ENCODE assay signal across 8 cellular contexts in the genomic region with DNA sequence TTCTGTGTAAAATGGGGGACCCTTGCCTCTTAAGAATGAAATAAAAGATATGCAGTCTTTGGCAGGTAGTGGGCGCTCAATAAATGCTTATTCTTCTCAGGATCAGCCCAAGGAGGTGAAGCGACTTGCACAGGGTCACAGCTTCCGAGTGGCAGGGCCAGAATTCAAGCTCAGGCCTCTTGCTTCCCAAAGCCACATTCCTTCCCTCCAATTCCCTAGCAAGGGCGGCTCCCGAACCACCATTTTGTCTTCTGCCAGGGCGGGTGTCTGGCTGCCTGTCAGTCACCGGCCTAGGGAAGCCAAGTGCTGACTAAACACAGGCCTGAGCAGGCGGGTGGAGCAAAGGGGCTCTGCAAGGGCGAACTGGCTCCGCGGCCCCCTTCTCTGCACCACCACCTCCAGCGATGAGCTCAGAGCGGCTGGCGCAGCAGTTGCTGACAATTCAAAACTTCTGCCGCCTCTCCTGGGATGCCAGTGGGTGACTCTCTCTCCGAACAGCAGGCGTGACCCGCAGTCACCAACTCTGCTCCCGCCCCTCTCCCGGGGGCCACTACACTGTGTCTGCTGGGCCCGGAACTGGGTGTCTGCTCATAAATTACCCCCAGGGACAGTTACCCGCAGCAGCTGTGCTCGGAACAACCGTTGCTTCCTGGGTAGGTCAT. TPM values are rescaled to one million over a fixed set of nuclear protein-coding genes. Genes with fewer than 3 reads are reported as not detected.
DNase-seq lines count a peak whose midpoint lies in the region; ATAC-seq and TF ChIP-seq lines count a peak whose summit lies in the region.

No MANE protein-coding gene starts in this region.

- no peak overlapping the region for H3K4me2 ChIP-seq in neural cell (ENCODE audit: low read length)

- no peak for TF ChIP-seq EP300 in neural cell (conservative IDR thresholded peaks at IDR 0.05; ENCODE audit: poor library complexity, severe bottlenecking)

- H3K79me2 ChIP-seq in neural cell (replicated peaks; ENCODE audit: insufficient read depth, low read length) = no peaks in the 10 kb centered on the region

- TF ChIP-seq RAD21 in neural cell (conservative IDR thresholded peaks at IDR 0.05) = peak; percentile 65

- H3K9me3 Mint-ChIP-seq in activated naive CD4-positive, alpha-beta T cell treated with anti-CD3 and anti-CD28 coated beads for 36 hours = no peaks in the 10 kb centered on the region
- H3K9me3 Mint-ChIP-seq in T-cell = no peaks in the 10 kb centered on the region

- peaks cover 1% of the 10 kb centered on the region for H3K36me3 Mint-ChIP-seq in activated naive CD4-positive, alpha-beta T cell treated with anti-CD3 and anti-CD28 coated beads for 36 hours (ENCODE audit: low read depth)
- peaks cover 15% of the 10 kb centered on the region for H3K36me3 Mint-ChIP-seq in T-cell

- TF ChIP-seq CTCF in neural cell (IDR thresholded peaks at IDR 0.05; ENCODE audit: poor library complexity, severe bottlenecking) = peak; percentile 59

- no peaks in the 10 kb centered on the region for H3K27me3 ChIP-seq in neural cell (ENCODE audit: insufficient read depth, low read depth, low read length)

- H3F3A ChIP-seq in neural cell (ENCODE audit: insufficient read depth, low read length, poor library complexity, severe bottlenecking) = no peaks in the 10 kb centered on the region

- H3K9me3 ChIP-seq in neural cell (ENCODE audit: low read length) = no peaks in the 10 kb centered on the region

- ATAC-seq in T-cell (replicated peaks in 1 of 4) (peak; percentile 52 to 75 (median 58)), HG03520 (IDR thresholded peaks at IDR 0.05; ENCODE audit: unreplicated experiment) (no peak)

- H3K4me3 Mint-ChIP-seq in activated naive CD4-positive, alpha-beta T cell treated with anti-CD3 and anti-CD28 coated beads for 36 hours = peak overlapping the region; percentile 27
- H3K4me3 Mint-ChIP-seq in T-cell = peak overlapping the region in 2 of 3 donors; percentile 13 to 32

- H3K9me2 ChIP-seq in neural cell (ENCODE audit: insufficient read depth, low read length) = no peaks in the 10 kb centered on the region

- H3K27ac Mint-ChIP-seq in activated naive CD4-positive, alpha-beta T cell treated with anti-CD3 and anti-CD28 coated beads for 36 hours = peak overlapping the region; percentile 74
- H3K27ac Mint-ChIP-seq in T-cell = peak overlapping the region; percentile 74 to 87

- intact Hi-C loops in activated naive CD4-positive, alpha-beta T cell treated with anti-CD3 and anti-CD28 coated beads for 36 hours (cut with micrococcal nuclease) = loop anchor here (1.0 to 2.0 kb wide), 4 partner anchors 120 to 260 kb away; no protein-coding TSS in a partner anchor

- no peak overlapping the region for H3K9ac ChIP-seq in neural cell (ENCODE audit: low read length)

- peaks cover 19% of the 10 kb centered on the region for H3K4me1 Mint-ChIP-seq in activated naive CD4-positive, alpha-beta T cell treated with anti-CD3 and anti-CD28 coated beads for 36 hours (ENCODE audit: low read depth)
- H3K4me1 Mint-ChIP-seq in T-cell = peaks cover 25 to 41% (median 36%) of the 10 kb centered on the region in 3 donors

- H2AFZ ChIP-seq in neural cell (ENCODE audit: low read depth, low read length) = no peak overlapping the region

- CTCF ChIA-PET in activated naive CD4-positive, alpha-beta T cell treated with anti-CD3 and anti-CD28 coated beads for 36 hours (lab: Charles Lee) = interaction anchor here (0.8 to 5.6 kb wide), 16 partner anchors 10 to 292 kb away, joined by 3 to 30 read pairs (median 3); a partner anchor contains a TSS
- CTCF ChIA-PET in T-cell (lab: Charles Lee) = interaction anchor here (0.5 to 1.4 kb wide), 3 partner anchors 12 to 204 kb away, joined by 3 to 5 read pairs (median 3); no protein-coding TSS in a partner anchor

- no peaks in the 10 kb centered on the region for H3K36me3 ChIP-seq in neural cell (ENCODE audit: insufficient read depth, low read length)

- H3K27me3 Mint-ChIP-seq in activated naive CD4-positive, alpha-beta T cell treated with anti-CD3 and anti-CD28 coated beads for 36 hours (ENCODE audit: low read depth) = no peaks in the 10 kb centered on the region
- no peaks in the 10 kb centered on the region for H3K27me3 Mint-ChIP-seq in T-cell

- POLR2A ChIA-PET in T-cell (lab: Charles Lee) = no interaction called here

- peak; percentile 62 for DNase-seq in activated naive CD4-positive, alpha-beta T cell treated with anti-CD3 and anti-CD28 coated beads for 36 hours
- DNase-seq in activated naive CD4-positive, alpha-beta T cell treated with Interleukin-2 at 50 U/mL for 16 hours = no peak
- DNase-seq in T-cell (peak in 12 of 34 experiments; percentile 12 to 45 (median 28)), fibroblast of peridontal ligament (ENCODE audit: extremely low read depth) (peak; percentile 55), kidney glomerular epithelial cell (lab: John Stamatoyannopoulos, UW) (no peak), NCI-H510A treated with DMSO at 0.1 percent for 48 hours (lab: John Stamatoyannopoulos, UW) (no peak)

- H4K20me1 ChIP-seq in neural cell (ENCODE audit: insufficient read depth) = no peaks in the 10 kb centered on the region

- no peak overlapping the region for H3K27ac ChIP-seq in neural cell (ENCODE audit: low read length)

- H3K4me3 ChIP-seq in neural cell (ENCODE audit: low read length) = no peak overlapping the region

TF ChIP-seq in neural cell, 6 proteins besides CTCF, POLR2A, EP300 and RAD21:
- TF ChIP-seq SMC3 (conservative IDR thresholded peaks at IDR 0.05; ENCODE audit: poor library complexity) (peak; percentile 37), MXI1 (conservative IDR thresholded peaks at IDR 0.05; ENCODE audit: poor library complexity, severe bottlenecking) (no peak), POLR2AphosphoS5 (IDR thresholded peaks at IDR 0.05) (no peak), EZH2 (IDR thresholded peaks at IDR 0.05; ENCODE audit: borderline replicate concordance, insufficient read depth, low read length, poor library complexity, severe bottlenecking) (no peak), TAF1 (IDR thresholded peaks at IDR 0.05; ENCODE audit: low read depth) (no peak)
- TF ChIP-seq, protein P1, sequence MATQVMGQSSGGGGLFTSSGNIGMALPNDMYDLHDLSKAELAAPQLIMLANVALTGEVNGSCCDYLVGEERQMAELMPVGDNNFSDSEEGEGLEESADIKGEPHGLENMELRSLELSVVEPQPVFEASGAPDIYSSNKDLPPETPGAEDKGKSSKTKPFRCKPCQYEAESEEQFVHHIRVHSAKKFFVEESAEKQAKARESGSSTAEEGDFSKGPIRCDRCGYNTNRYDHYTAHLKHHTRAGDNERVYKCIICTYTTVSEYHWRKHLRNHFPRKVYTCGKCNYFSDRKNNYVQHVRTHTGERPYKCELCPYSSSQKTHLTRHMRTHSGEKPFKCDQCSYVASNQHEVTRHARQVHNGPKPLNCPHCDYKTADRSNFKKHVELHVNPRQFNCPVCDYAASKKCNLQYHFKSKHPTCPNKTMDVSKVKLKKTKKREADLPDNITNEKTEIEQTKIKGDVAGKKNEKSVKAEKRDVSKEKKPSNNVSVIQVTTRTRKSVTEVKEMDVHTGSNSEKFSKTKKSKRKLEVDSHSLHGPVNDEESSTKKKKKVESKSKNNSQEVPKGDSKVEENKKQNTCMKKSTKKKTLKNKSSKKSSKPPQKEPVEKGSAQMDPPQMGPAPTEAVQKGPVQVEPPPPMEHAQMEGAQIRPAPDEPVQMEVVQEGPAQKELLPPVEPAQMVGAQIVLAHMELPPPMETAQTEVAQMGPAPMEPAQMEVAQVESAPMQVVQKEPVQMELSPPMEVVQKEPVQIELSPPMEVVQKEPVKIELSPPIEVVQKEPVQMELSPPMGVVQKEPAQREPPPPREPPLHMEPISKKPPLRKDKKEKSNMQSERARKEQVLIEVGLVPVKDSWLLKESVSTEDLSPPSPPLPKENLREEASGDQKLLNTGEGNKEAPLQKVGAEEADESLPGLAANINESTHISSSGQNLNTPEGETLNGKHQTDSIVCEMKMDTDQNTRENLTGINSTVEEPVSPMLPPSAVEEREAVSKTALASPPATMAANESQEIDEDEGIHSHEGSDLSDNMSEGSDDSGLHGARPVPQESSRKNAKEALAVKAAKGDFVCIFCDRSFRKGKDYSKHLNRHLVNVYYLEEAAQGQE (IDR thresholded peaks at IDR 0.05; ENCODE audit: borderline replicate concordance) = no peak

RNA-seq across cellular contexts. Expression of a gene that starts 10.8 kb away (rescaled TPM):
- total RNA-seq in activated naive CD4-positive, alpha-beta T cell treated with anti-CD3 and anti-CD28 coated beads for 36 hours = under 1 TPM; 0.64 to 0.74 TPM
- under 1 TPM in 2 of 5 donors, not detected in 3; 0.21 to 0.35 TPM for total RNA-seq in T-cell
- polyA plus RNA-seq in neural cell = 0.12 and 0.54 TPM in 2 replicates
- 1.2 and 2.7 TPM in 2 replicates for polyA minus RNA-seq in neural cell

RNA-seq across cellular contexts. Expression of a gene that starts 20.1 kb away (rescaled TPM):
- total RNA-seq in activated naive CD4-positive, alpha-beta T cell treated with anti-CD3 and anti-CD28 coated beads for 36 hours = not detected
- total RNA-seq in T-cell = not detected
- not detected in 2 replicates for polyA plus RNA-seq in neural cell
- not detected in 2 replicates for polyA minus RNA-seq in neural cell

RNA-seq across cellular contexts. Expression of a gene that starts 28.6 kb away (rescaled TPM):
- not detected for total RNA-seq in activated naive CD4-positive, alpha-beta T cell treated with anti-CD3 and anti-CD28 coated beads for 36 hours
- total RNA-seq in T-cell = under 1 TPM in 3 of 5 donors, not detected in 2; 0.26 to 0.44 (median 0.38) TPM
- polyA plus RNA-seq in neural cell = not detected in 2 replicates
- polyA minus RNA-seq in neural cell = not detected in 2 replicates

RNA-seq across cellular contexts. Expression of a gene that starts 36.4 kb away (rescaled TPM):
- 1 to 10 TPM; 5.2 to 5.3 TPM for total RNA-seq in activated naive CD4-positive, alpha-beta T cell treated with anti-CD3 and anti-CD28 coated beads for 36 hours
- 10 to 100 TPM in 3 of 5 donors, 1 to 10 TPM in 2; 7.0 to 31.1 (median 12.8) TPM for total RNA-seq in T-cell
- 1.6 and 4.4 TPM in 2 replicates for polyA plus RNA-seq in neural cell
- polyA minus RNA-seq in neural cell = 1.2 and 1.6 TPM in 2 replicates

Comparison
In these comparisons a context has a peak if more than half of its experiments do, and no peak if none do; other contexts are left out.
1. DNase-seq: peak in activated naive CD4-positive, alpha-beta T cell treated with anti-CD3 and anti-CD28 coated beads for 36 hours (single experiment) and fibroblast of peridontal ligament (single experiment); none in activated naive CD4-positive, alpha-beta T cell treated with Interleukin-2 at 50 U/mL for 16 hours (single experiment), kidney glomerular epithelial cell (single experiment) and NCI-H510A treated with DMSO at 0.1 percent for 48 hours (single experiment).